ENCODE assay signal across 1 cellular context in the genomic region with DNA sequence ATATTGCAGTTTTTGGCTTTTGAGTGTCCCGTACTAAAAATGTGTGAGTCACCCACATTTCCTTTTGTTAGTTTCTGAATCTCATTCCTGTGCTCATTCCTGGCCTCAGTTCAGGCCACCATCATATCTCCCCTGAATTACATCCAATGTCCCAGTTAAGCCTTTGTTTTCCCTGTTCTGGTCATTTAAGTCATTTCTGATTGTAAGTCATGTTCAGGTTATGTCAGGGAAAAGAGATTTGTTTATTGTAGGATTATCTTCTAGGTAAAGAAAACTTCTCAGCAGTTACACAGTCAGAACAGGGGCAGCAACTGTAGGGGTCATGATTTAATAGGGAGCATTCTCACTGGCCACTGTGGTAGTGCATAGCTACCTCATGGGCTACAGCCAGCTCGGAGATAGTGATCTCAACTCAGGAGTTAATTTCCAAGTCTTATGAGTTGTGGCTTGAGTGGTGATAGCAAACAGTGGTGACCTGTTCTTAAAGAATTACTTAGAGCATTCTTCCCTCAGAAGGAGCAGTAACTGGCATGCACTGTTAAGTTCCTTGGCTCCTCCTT.
TF ChIP-seq lines count a peak whose summit lies in the region.

No MANE protein-coding gene starts in this region.

TF ChIP-seq in GM23338, 12 proteins besides CTCF, POLR2A, EP300 and RAD21 (continued from another document):
- TF ChIP-seq ETS1 (IDR thresholded peaks at IDR 0.05) (no peak), STAT1 (IDR thresholded peaks at IDR 0.05; ENCODE audit: unreplicated experiment) (no peak), ZNF331 (CRISPR knock-in tag; IDR thresholded peaks at IDR 0.05; ENCODE audit: low read depth) (no peak)
